ENCODE assay signal across 8 cellular contexts in genomic region chr15:72636519-72637282, GRCh38. TPM values are rescaled to one million over a fixed set of nuclear protein-coding genes. Genes with fewer than 3 reads are reported as not detected.
DNase-seq lines count a peak whose midpoint lies in the region; ATAC-seq and TF ChIP-seq lines count a peak whose summit lies in the region.
"Not testable (repeated sequence)": the region's sequence is repeated elsewhere in the genome, so short reads cannot be mapped to it uniquely, and the experiment has no call there.

No MANE protein-coding gene starts in this region.

- not testable (repeated sequence) for H3K4me1 ChIP-seq in CD8-positive, alpha-beta T cell (ENCODE audit: insufficient read depth, low read length); hepatocyte (ENCODE audit: insufficient read depth)

- not testable (repeated sequence) for H3K27ac Mint-ChIP-seq in CD8-positive, alpha-beta T cell; activated CD8-positive, alpha-beta T cell treated with anti-CD3 and anti-CD28 coated beads, Interleukin-2, amount 10 ng/mL, durations not matched to agents 7 days and 5 days; osteocyte (ENCODE audit: unreplicated experiment)

- peak in 5 of 7 experiments; percentile 32 to 56 (median 41) for DNase-seq in CD8-positive, alpha-beta T cell
- peak; percentile 49 for DNase-seq in HCEC 1CT
- DNase-seq in NCI-H460 (ENCODE audit: extremely low read depth, low read depth), result peak; percentile 58
- peak; percentile 82 for DNase-seq in activated CD8-positive, alpha-beta T cell treated with anti-CD3 and anti-CD28 coated beads, Interleukin-2, amount 10 ng/mL, durations not matched to agents 7 days and 5 days
- DNase-seq in cerebellar cortex (ENCODE audit: low spot score), result peak; percentile 70
- peak; percentile 88 for DNase-seq in hepatocyte (ENCODE audit: low spot score)
- DNase-seq in osteocyte (ENCODE audit: extremely low spot score, unreplicated experiment), result peak; percentile 93
- peak; percentile 76 for DNase-seq in stimulated activated CD8-positive, alpha-beta memory T cell treated with anti-CD3 and anti-CD28 coated beads, Interleukin-4, amount 100 ng/mL, for 48 hours

- not testable (repeated sequence) for H3K9me3 ChIP-seq in CD8-positive, alpha-beta T cell (ENCODE audit: low read length); hepatocyte (ENCODE audit: low read depth)

- H3K4me3 ChIP-seq in CD8-positive, alpha-beta T cell (ENCODE audit: low read depth, low read length); hepatocyte: not testable (repeated sequence)

- TF ChIP-seq CTCF in CD8-positive, alpha-beta T cell (IDR thresholded peaks at IDR 0.05); hepatocyte (IDR thresholded peaks at IDR 0.05; ENCODE audit: poor library complexity); osteocyte (IDR thresholded peaks at IDR 0.05): not testable (repeated sequence)

- H3K27me3 Mint-ChIP-seq in CD8-positive, alpha-beta T cell (ENCODE audit: low read depth); activated CD8-positive, alpha-beta T cell treated with anti-CD3 and anti-CD28 coated beads, Interleukin-2, amount 10 ng/mL, durations not matched to agents 7 days and 5 days (ENCODE audit: low read depth); osteocyte (ENCODE audit: unreplicated experiment): not testable (repeated sequence)

- H4K20me1 ChIP-seq in hepatocyte (ENCODE audit: insufficient read depth, poor library complexity, severe bottlenecking), result not testable (repeated sequence)

- not testable (repeated sequence) for H2AFZ ChIP-seq in hepatocyte

- H3K4me1 Mint-ChIP-seq in CD8-positive, alpha-beta T cell (ENCODE audit: low read depth); activated CD8-positive, alpha-beta T cell treated with anti-CD3 and anti-CD28 coated beads, Interleukin-2, amount 10 ng/mL, durations not matched to agents 7 days and 5 days (ENCODE audit: low read depth); osteocyte (ENCODE audit: unreplicated experiment): not testable (repeated sequence)

- not testable (repeated sequence) for H3K36me3 Mint-ChIP-seq in CD8-positive, alpha-beta T cell; activated CD8-positive, alpha-beta T cell treated with anti-CD3 and anti-CD28 coated beads, Interleukin-2, amount 10 ng/mL, durations not matched to agents 7 days and 5 days (ENCODE audit: low read depth); osteocyte (ENCODE audit: unreplicated experiment)

- peak; percentile 61 for ATAC-seq in CD8-positive, alpha-beta T cell
- peak; percentile 80 for ATAC-seq in activated CD8-positive, alpha-beta T cell treated with anti-CD3 and anti-CD28 coated beads, Interleukin-2, amount 10 ng/mL, durations not matched to agents 7 days and 5 days

- H3K9me3 Mint-ChIP-seq in CD8-positive, alpha-beta T cell; activated CD8-positive, alpha-beta T cell treated with anti-CD3 and anti-CD28 coated beads, Interleukin-2, amount 10 ng/mL, durations not matched to agents 7 days and 5 days (ENCODE audit: insufficient read depth); osteocyte (ENCODE audit: unreplicated experiment): not testable (repeated sequence)

- POLR2A ChIA-PET in CD8-positive, alpha-beta T cell (lab: Charles Lee); activated CD8-positive, alpha-beta T cell treated with anti-CD3 and anti-CD28 coated beads, Interleukin-2, amount 10 ng/mL, durations not matched to agents 7 days and 5 days (lab: Charles Lee): not testable (repeated sequence)

- not testable (repeated sequence) for H3K36me3 ChIP-seq in CD8-positive, alpha-beta T cell (ENCODE audit: insufficient read depth, low read length); hepatocyte (replicated peaks; ENCODE audit: insufficient read depth, low read depth)

- WGBS in hepatocyte (ENCODE audit: low lambda C conversion rate, missing lambda C conversion rate), result 20% methylated on average over 8 of the region's 43 CpGs

- H3K27ac ChIP-seq in CD8-positive, alpha-beta T cell (ENCODE audit: low read depth, low read length); hepatocyte: not testable (repeated sequence)

- peak overlapping the region; percentile 68 for H3K4me2 ChIP-seq in hepatocyte

- not testable (repeated sequence) for H3K9me2 ChIP-seq in hepatocyte (replicated peaks; ENCODE audit: insufficient read depth)

- not testable (repeated sequence) for H3K79me2 ChIP-seq in hepatocyte

- CTCF ChIA-PET in CD8-positive, alpha-beta T cell (lab: Charles Lee); activated CD8-positive, alpha-beta T cell treated with anti-CD3 and anti-CD28 coated beads, Interleukin-2, amount 10 ng/mL, durations not matched to agents 7 days and 5 days (lab: Charles Lee): not testable (repeated sequence)

- not testable (repeated sequence) for H3K27me3 ChIP-seq in CD8-positive, alpha-beta T cell (ENCODE audit: insufficient read depth, low read length); hepatocyte

- intact Hi-C loops in CD8-positive, alpha-beta T cell (cut with DNase I, micrococcal nuclease), result not testable (repeated sequence)

- peak overlapping the region; percentile 47 for H3K4me3 Mint-ChIP-seq in CD8-positive, alpha-beta T cell
- peak overlapping the region; percentile 46 for H3K4me3 Mint-ChIP-seq in activated CD8-positive, alpha-beta T cell treated with anti-CD3 and anti-CD28 coated beads, Interleukin-2, amount 10 ng/mL, durations not matched to agents 7 days and 5 days
- peak overlapping the region; percentile 45 for H3K4me3 Mint-ChIP-seq in osteocyte (ENCODE audit: unreplicated experiment)

RNA-seq across cellular contexts. Expression of gene GOLGA6B, which starts 17.8 kb away (rescaled TPM):
- total RNA-seq in CD8-positive, alpha-beta T cell, result not detected
- not detected in 2 replicates for total RNA-seq in NCI-H460 (2014; rRNA removed; shearing (Covaris generic))
- not detected in 2 replicates for polyA plus RNA-seq in NCI-H460 (2014; cell fraction: nucleus; rRNA removed)
- total RNA-seq in activated CD8-positive, alpha-beta T cell treated with anti-CD3 and anti-CD28 coated beads, Interleukin-2, amount 10 ng/mL, durations not matched to agents 7 days and 5 days, result not detected
- total RNA-seq in hepatocyte (0.08 TPM in 1 of 2 replicates, not detected in the other), osteocyte (not detected in 2 replicates)
- not detected in 2 replicates for polyA plus RNA-seq in hepatocyte

RNA-seq across cellular contexts. Expression of gene HIGD2B, which starts 49.3 kb away (rescaled TPM):
- under 1 TPM in 1 of 2 experiments, not detected in 1; 0.27 TPM for total RNA-seq in CD8-positive, alpha-beta T cell
- not detected in 2 replicates for total RNA-seq in NCI-H460 (2014; rRNA removed; shearing (Covaris generic))
- not detected in 2 replicates for polyA plus RNA-seq in NCI-H460 (2014; cell fraction: nucleus; rRNA removed)
- under 1 TPM in 1 of 2 experiments, not detected in 1; 0.24 TPM for total RNA-seq in activated CD8-positive, alpha-beta T cell treated with anti-CD3 and anti-CD28 coated beads, Interleukin-2, amount 10 ng/mL, durations not matched to agents 7 days and 5 days
- total RNA-seq in hepatocyte, result not detected in 2 replicates
- polyA plus RNA-seq in hepatocyte, result 0.23 TPM in 1 of 2 replicates, not detected in the other
- total RNA-seq in osteocyte, result not detected in 2 replicates

RNA-seq across cellular contexts. Expression of gene BBS4, which starts 49.3 kb away (rescaled TPM):
- 10 to 100 TPM in 1 of 2 experiments, 1 to 10 TPM in 1; 8.8 to 12.9 TPM for total RNA-seq in CD8-positive, alpha-beta T cell
- 23.7 and 24.8 TPM in 2 replicates for total RNA-seq in NCI-H460 (2014; rRNA removed; shearing (Covaris generic))
- polyA plus RNA-seq in NCI-H460 (2014; cell fraction: nucleus; rRNA removed), result 33.3 and 54.7 TPM in 2 replicates
- total RNA-seq in activated CD8-positive, alpha-beta T cell treated with anti-CD3 and anti-CD28 coated beads, Interleukin-2, amount 10 ng/mL, durations not matched to agents 7 days and 5 days, result 10 to 100 TPM in 1 of 2 experiments, 1 to 10 TPM in 1; 9.2 to 11.6 TPM
- 24.6 and 28.3 TPM in 2 replicates for total RNA-seq in hepatocyte
- polyA plus RNA-seq in hepatocyte, result 18.1 and 20.6 TPM in 2 replicates
- total RNA-seq in osteocyte, result 24.7 and 30.5 TPM in 2 replicates

Comparison
In these comparisons a context has a peak if more than half of its experiments do, and no peak if none do; other contexts are left out.
1. DNase-seq: peak in every context shown above with its lines; median percentile 93 in osteocyte; 88 in hepatocyte; 82 in activated CD8-positive, alpha-beta T cell treated with anti-CD3 and anti-CD28 coated beads, Interleukin-2, amount 10 ng/mL, durations not matched to agents 7 days and 5 days; 76 in stimulated activated CD8-positive, alpha-beta memory T cell treated with anti-CD3 and anti-CD28 coated beads, Interleukin-4, amount 100 ng/mL, for 48 hours; 70 in cerebellar cortex; 58 in NCI-H460; 49 in HCEC 1CT; 41 in CD8-positive, alpha-beta T cell.